In the genomic region with DNA sequence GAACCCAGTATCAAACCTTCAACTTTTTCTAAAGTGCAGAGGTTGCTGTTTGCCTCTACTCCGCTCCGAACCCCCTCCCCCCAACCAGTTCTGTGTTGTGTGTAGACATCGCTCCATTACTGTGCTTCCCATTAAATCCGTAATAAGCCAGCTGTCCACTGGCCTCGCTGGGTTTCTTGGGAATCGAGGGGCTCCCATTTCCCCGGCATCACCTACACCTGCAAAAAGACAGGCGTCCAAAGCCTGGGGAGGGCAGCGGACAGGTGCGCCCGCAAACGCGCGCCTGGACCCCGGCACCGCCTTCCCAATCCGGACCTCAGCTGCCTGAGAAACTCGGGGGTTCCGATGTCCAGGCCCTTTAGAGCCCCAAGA, we compare ENCODE assay signal across 8 cellular contexts. TPM values are rescaled to one million over a fixed set of nuclear protein-coding genes. Genes with fewer than 3 reads are reported as not detected.
A peak's percentile ranks its signal among the peaks of the same experiment; 100 is the strongest.
DNase-seq lines count a peak whose midpoint lies in the region; ATAC-seq and TF ChIP-seq lines count a peak whose summit lies in the region.

No MANE protein-coding gene starts in this region.

- no peaks in the 10 kb centered on the region for H3K9me3 ChIP-seq in PC-3 (ENCODE audit: low read length)
- H3K9me3 ChIP-seq in esophagus squamous epithelium, result no peaks in the 10 kb centered on the region
- no peaks in the 10 kb centered on the region for H3K9me3 ChIP-seq in prostate gland

- POLR2A ChIA-PET in PC-3 (lab: Charles Lee; ENCODE audit: unreplicated experiment), result interaction anchor here (0.6 to 1.1 kb wide), 6 partner anchors 18 to 991 kb away, joined by 3 to 7 read pairs (median 6); no protein-coding TSS in a partner anchor

- H3K36me3 ChIP-seq in PC-3 (ENCODE audit: low read depth, low read length) (0 out of 2 replicates have a peak, but pooled peaks cover under 1% of the 10 kb centered on the region), esophagus squamous epithelium (no peaks in the 10 kb centered on the region), prostate gland (no peaks in the 10 kb centered on the region)

- H3K4me1 ChIP-seq in PC-3 (ENCODE audit: insufficient read depth, low read length), result peaks cover 45% of the 10 kb centered on the region
- H3K4me1 ChIP-seq in esophagus squamous epithelium, result peaks cover 10 to 45% (median 13%) of the 10 kb centered on the region in 3 donors
- no peaks in the 10 kb centered on the region for H3K4me1 ChIP-seq in prostate gland (replicated peaks)

- intact Hi-C loops in PC-3 (cut with micrococcal nuclease) (loop anchor here (1.0 to 10.0 kb wide), 5 partner anchors 54 to 997 kb away; no protein-coding TSS in a partner anchor), esophagus squamous epithelium (cut with DNase I) (no loop called here), prostate gland (cut with DNase I) (no loop called here)

- no peaks in the 10 kb centered on the region for H3F3A ChIP-seq in PC-3 (ENCODE audit: low read length, unreplicated experiment)

- H2AFZ ChIP-seq in PC-3 (ENCODE audit: low read length), result peak overlapping the region; percentile 86

- TSS peak; percentile 38 for BruUV-seq in PC-3 (replicated peaks; lab: Mats Ljungman, UMichigan)

- TF ChIP-seq POLR2A in esophagus squamous epithelium (IDR thresholded peaks at IDR 0.05) (no peak), prostate gland (IDR thresholded peaks at IDR 0.05) (no peak)

- H3K27me3 ChIP-seq in PC-3 (ENCODE audit: low read length) (no peaks in the 10 kb centered on the region), esophagus squamous epithelium (peaks cover 0 to 24% (median 0%) of the 10 kb centered on the region in 4 donors), prostate gland (replicated peaks; ENCODE audit: insufficient read depth) (no peaks in the 10 kb centered on the region)

- H4K20me1 ChIP-seq in PC-3 (ENCODE audit: low read length), result 0 out of 2 replicates have a peak, but pooled peaks cover 7% of the 10 kb centered on the region

- DNase-seq in activated CD8-positive, alpha-beta memory T cell treated with anti-CD3 and anti-CD28 coated beads for 24 hours, result peak; percentile 59
- no peak for DNase-seq in activated CD8-positive, alpha-beta memory T cell treated with anti-CD3 and anti-CD28 coated beads, Interleukin-2, amount 50 U/mL, for 48 hours
- peak; percentile 60 for DNase-seq in PC-3
- DNase-seq in esophagus squamous epithelium (lab: John Stamatoyannopoulos, UW), result no peak
- DNase-seq in prostate gland (ENCODE audit: low spot score), result no peak
- DNase-seq in islet precursor cell, result no peak
- DNase-seq in GM10266 (ENCODE audit: extremely low spot score), result no peak

- no peaks in the 10 kb centered on the region for H3K9me2 ChIP-seq in PC-3 (replicated peaks; ENCODE audit: low read length)

- peak; percentile 23 for ATAC-seq in PC-3
- no peak for ATAC-seq in HG03039 (IDR thresholded peaks at IDR 0.05; ENCODE audit: unreplicated experiment)

- 4 to 6% methylated on average over 11 to 14 of the region's 19 CpGs for WGBS in esophagus squamous epithelium, 2 donors
- WGBS in prostate gland, result under 1% methylated on average over 19 of the region's 19 CpGs

- CTCF ChIA-PET in PC-3 (lab: Charles Lee), result interaction anchor here (0.6 to 1.4 kb wide), 3 partner anchors 24 to 191 kb away, joined by 3 to 12 read pairs (median 3); no protein-coding TSS in a partner anchor

- TF ChIP-seq CTCF in PC-3 (conservative IDR thresholded peaks at IDR 0.05; ENCODE audit: low read depth, low read length) (no peak), esophagus squamous epithelium (IDR thresholded peaks at IDR 0.05) (no peak), prostate gland (IDR thresholded peaks at IDR 0.05) (no peak), GM10266 (IDR thresholded peaks at IDR 0.05; ENCODE audit: control insufficient read depth, insufficient read depth, low read depth, missing control alignments) (no peak)

- peaks cover 53% of the 10 kb centered on the region for H3K79me2 ChIP-seq in PC-3 (ENCODE audit: low read length)

- H3K27ac ChIP-seq in PC-3 (ENCODE audit: low read length), result peak overlapping the region; percentile 12
- peak overlapping the region in 3 of 4 donors; percentile 52 to 82 (median 76) for H3K27ac ChIP-seq in esophagus squamous epithelium
- peak overlapping the region; percentile 41 for H3K27ac ChIP-seq in prostate gland

- H3K9ac ChIP-seq in PC-3 (ENCODE audit: low read length), result peak overlapping the region; percentile 74

- H3K4me3 ChIP-seq in PC-3 (ENCODE audit: low read length) (peak overlapping the region; percentile 75), esophagus squamous epithelium (peak overlapping the region; percentile 50 to 93 (median 69)), prostate gland (peak overlapping the region; percentile 43 to 49)

- peak overlapping the region; percentile 78 for H3K4me2 ChIP-seq in PC-3 (ENCODE audit: low read length)

RNA-seq across cellular contexts. Expression of a gene that starts 0.6 kb away (rescaled TPM):
- 24.8 and 26.6 TPM in 2 replicates for total RNA-seq in PC-3 (2014; rRNA removed)
- 10 to 100 TPM in 2 of 4 donors, 1 to 10 TPM in 2; 4.9 to 10.8 (median 9.7) TPM for total RNA-seq in esophagus squamous epithelium
- 1 to 10 TPM; 2.1 to 3.6 TPM for total RNA-seq in prostate gland

Comparison
In these comparisons a context has a peak if more than half of its experiments do, and no peak if none do; other contexts are left out.
1. DNase-seq: peak in activated CD8-positive, alpha-beta memory T cell treated with anti-CD3 and anti-CD28 coated beads for 24 hours (single experiment) and PC-3 (single experiment); none in activated CD8-positive, alpha-beta memory T cell treated with anti-CD3 and anti-CD28 coated beads, Interleukin-2, amount 50 U/mL, for 48 hours (single experiment), esophagus squamous epithelium (single experiment), prostate gland (single experiment), islet precursor cell (single experiment) and GM10266 (single experiment).
2. H3K27ac ChIP-seq: peak in every context shown above with its lines; median percentile 76 in esophagus squamous epithelium; 41 in prostate gland; 12 in PC-3.
3. Peak in every context shown above with its lines, with median percentiles within 50 percentile points of each other: H3K4me3 ChIP-seq.